ENCODE assay signal across 1 cellular context in the genomic region with DNA sequence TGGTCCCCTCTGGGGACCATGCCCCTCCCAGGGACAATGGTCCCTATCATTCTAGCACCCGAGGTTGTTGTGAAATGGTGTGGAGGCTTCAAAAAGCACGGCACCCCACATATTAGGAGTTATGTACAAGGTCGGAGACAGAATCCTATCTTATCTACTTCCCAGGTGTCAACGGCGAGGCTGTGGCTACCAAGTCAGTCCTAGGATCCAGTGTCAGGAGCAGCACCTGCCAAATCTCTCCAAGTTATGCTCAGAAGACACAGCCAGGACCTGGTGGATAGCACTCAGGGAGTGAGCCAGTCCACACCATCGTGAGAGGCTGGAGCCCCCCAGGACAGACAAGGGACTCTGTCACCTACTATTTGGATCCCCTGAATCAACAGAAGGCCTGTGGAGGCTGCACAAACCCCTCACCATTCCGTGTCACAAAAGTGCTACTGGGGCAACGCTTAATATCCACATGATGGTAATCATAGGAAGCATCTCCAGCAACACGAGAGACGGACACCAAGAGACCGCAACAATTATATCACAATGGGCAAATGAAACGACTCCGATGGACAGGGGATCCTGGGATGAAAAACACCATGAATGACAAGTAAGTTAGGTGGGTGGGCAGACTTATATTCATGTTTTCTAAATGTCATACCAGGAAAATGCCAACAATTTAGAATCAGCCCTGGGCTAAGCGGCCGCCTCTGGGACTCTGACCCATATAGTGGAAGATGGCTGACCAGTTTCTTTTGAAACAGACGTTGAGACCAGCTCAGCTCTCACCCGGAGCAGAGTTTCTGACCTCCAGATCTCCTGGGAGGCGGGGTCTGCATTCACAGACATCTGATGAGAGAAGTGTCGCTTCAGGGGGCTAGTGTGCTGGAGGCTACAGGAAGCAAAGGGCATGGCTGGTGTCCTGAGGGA.
TF ChIP-seq lines count a peak whose summit lies in the region.

No MANE protein-coding gene starts in this region.

TF ChIP-seq in K562, 482 proteins besides CTCF, POLR2A, EP300 and RAD21 (continued from another document and continues in another):
- TF ChIP-seq ZNF707 (CRISPR knock-in tag; conservative IDR thresholded peaks at IDR 0.05) (no peak), YBX1 (IDR thresholded peaks at IDR 0.05) (no peak), PKNOX1 (IDR thresholded peaks at IDR 0.05) (no peak), THAP12 (CRISPR knock-in tag; IDR thresholded peaks at IDR 0.05) (peak; percentile 21; the same call in 1 of the 2 replicates), BACH1 (tag; IDR thresholded peaks at IDR 0.05) (no peak), SAFB2 (IDR thresholded peaks at IDR 0.05; ENCODE audit: borderline replicate concordance, low read depth, low read length, severe bottlenecking) (no peak), CTCFL (IDR thresholded peaks at IDR 0.05; ENCODE audit: borderline replicate concordance, insufficient read depth, low read depth, low read length, poor library complexity, severe bottlenecking) (no peak), TFAP4 (CRISPR knock-in tag; IDR thresholded peaks at IDR 0.05; ENCODE audit: borderline replicate concordance) (no peak), CSDE1 (IDR thresholded peaks at IDR 0.05) (no peak), RNF2 (IDR thresholded peaks at IDR 0.05) (peak; percentile 36; the same call in 1 of the 2 replicates), ZZZ3 (IDR thresholded peaks at IDR 0.05) (no peak), IFI16 (CRISPR knock-in tag; IDR thresholded peaks at IDR 0.05) (no peak), HINFP (tag; conservative IDR thresholded peaks at IDR 0.05; ENCODE audit: low read depth) (no peak), TEAD2 (tag; IDR thresholded peaks at IDR 0.05) (no peak), CBFB (CRISPR knock-in tag; IDR thresholded peaks at IDR 0.05) (peak; percentile 86; the same call in 1 of the 2 replicates), POLR2AphosphoS2 (IDR thresholded peaks at IDR 0.05; ENCODE audit: low read length) (no peak), TCF3 (CRISPR knock-in tag; IDR thresholded peaks at IDR 0.05) (no peak), ZNF217 (CRISPR knock-in tag; IDR thresholded peaks at IDR 0.05) (0 out of 2 replicates have a peak, but pooled peaks have one; percentile 25), ZNF561 (CRISPR knock-in tag; conservative IDR thresholded peaks at IDR 0.05) (no peak; the same call in 1 of the 2 replicates), ESRRA (IDR thresholded peaks at IDR 0.05; ENCODE audit: borderline replicate concordance, low read depth) (no peak), FOSL1 (tag; conservative IDR thresholded peaks at IDR 0.05) (no peak), HDAC3 (IDR thresholded peaks at IDR 0.05; ENCODE audit: borderline replicate concordance, partially characterized antibody) (no peak), HMG20B (CRISPR knock-in tag; IDR thresholded peaks at IDR 0.05) (no peak), TBL1XR1 (IDR thresholded peaks at IDR 0.05; ENCODE audit: low read length in 2 of 2) (no peak), NFATC3 (IDR thresholded peaks at IDR 0.05) (no peak), ZNF668 (CRISPR knock-in tag; IDR thresholded peaks at IDR 0.05) (no peak)
- TF ChIP-seq, protein P1, sequence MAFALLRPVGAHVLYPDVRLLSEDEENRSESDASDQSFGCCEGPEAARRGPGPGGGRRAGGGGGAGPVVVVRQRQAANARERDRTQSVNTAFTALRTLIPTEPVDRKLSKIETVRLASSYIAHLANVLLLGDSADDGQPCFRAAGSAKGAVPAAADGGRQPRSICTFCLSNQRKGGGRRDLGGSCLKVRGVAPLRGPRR (CRISPR knock-in tag; IDR thresholded peaks at IDR 0.05), result 0 out of 2 replicates have a peak, but pooled peaks have one; percentile 22
- TF ChIP-seq, protein P2, sequence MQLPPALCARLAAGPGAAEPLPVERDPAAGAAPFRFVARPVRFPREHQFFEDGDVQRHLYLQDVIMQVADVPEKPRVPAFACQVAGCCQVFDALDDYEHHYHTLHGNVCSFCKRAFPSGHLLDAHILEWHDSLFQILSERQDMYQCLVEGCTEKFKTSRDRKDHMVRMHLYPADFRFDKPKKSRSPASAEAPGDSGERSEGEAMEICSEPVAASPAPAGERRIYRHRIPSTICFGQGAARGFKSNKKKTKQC (CRISPR knock-in tag; IDR thresholded peaks at IDR 0.05), result no peak
- TF ChIP-seq, protein P3, sequence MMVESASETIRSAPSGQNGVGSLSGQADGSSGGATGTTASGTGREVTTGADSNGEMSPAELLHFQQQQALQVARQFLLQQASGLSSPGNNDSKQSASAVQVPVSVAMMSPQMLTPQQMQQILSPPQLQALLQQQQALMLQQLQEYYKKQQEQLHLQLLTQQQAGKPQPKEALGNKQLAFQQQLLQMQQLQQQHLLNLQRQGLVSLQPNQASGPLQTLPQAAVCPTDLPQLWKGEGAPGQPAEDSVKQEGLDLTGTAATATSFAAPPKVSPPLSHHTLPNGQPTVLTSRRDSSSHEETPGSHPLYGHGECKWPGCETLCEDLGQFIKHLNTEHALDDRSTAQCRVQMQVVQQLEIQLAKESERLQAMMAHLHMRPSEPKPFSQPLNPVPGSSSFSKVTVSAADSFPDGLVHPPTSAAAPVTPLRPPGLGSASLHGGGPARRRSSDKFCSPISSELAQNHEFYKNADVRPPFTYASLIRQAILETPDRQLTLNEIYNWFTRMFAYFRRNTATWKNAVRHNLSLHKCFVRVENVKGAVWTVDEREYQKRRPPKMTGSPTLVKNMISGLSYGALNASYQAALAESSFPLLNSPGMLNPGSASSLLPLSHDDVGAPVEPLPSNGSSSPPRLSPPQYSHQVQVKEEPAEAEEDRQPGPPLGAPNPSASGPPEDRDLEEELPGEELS (CRISPR knock-in tag; IDR thresholded peaks at IDR 0.05; ENCODE audit: borderline replicate concordance), result no peak; the same call in 1 of the 2 replicates
- TF ChIP-seq, protein P4, sequence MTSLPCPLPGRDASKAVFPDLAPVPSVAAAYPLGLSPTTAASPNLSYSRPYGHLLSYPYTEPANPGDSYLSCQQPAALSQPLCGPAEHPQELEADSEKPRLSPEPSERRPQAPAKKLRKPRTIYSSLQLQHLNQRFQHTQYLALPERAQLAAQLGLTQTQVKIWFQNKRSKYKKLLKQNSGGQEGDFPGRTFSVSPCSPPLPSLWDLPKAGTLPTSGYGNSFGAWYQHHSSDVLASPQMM (CRISPR knock-in tag; IDR thresholded peaks at IDR 0.05), result no peak
- TF ChIP-seq, protein P5, sequence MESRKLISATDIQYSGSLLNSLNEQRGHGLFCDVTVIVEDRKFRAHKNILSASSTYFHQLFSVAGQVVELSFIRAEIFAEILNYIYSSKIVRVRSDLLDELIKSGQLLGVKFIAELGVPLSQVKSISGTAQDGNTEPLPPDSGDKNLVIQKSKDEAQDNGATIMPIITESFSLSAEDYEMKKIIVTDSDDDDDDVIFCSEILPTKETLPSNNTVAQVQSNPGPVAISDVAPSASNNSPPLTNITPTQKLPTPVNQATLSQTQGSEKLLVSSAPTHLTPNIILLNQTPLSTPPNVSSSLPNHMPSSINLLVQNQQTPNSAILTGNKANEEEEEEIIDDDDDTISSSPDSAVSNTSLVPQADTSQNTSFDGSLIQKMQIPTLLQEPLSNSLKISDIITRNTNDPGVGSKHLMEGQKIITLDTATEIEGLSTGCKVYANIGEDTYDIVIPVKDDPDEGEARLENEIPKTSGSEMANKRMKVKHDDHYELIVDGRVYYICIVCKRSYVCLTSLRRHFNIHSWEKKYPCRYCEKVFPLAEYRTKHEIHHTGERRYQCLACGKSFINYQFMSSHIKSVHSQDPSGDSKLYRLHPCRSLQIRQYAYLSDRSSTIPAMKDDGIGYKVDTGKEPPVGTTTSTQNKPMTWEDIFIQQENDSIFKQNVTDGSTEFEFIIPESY (CRISPR knock-in tag; IDR thresholded peaks at IDR 0.05), result no peak
- TF ChIP-seq, protein P6, sequence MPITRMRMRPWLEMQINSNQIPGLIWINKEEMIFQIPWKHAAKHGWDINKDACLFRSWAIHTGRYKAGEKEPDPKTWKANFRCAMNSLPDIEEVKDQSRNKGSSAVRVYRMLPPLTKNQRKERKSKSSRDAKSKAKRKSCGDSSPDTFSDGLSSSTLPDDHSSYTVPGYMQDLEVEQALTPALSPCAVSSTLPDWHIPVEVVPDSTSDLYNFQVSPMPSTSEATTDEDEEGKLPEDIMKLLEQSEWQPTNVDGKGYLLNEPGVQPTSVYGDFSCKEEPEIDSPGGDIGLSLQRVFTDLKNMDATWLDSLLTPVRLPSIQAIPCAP (CRISPR knock-in tag; IDR thresholded peaks at IDR 0.05; ENCODE audit: borderline replicate concordance), result no peak
- TF ChIP-seq, protein P7, sequence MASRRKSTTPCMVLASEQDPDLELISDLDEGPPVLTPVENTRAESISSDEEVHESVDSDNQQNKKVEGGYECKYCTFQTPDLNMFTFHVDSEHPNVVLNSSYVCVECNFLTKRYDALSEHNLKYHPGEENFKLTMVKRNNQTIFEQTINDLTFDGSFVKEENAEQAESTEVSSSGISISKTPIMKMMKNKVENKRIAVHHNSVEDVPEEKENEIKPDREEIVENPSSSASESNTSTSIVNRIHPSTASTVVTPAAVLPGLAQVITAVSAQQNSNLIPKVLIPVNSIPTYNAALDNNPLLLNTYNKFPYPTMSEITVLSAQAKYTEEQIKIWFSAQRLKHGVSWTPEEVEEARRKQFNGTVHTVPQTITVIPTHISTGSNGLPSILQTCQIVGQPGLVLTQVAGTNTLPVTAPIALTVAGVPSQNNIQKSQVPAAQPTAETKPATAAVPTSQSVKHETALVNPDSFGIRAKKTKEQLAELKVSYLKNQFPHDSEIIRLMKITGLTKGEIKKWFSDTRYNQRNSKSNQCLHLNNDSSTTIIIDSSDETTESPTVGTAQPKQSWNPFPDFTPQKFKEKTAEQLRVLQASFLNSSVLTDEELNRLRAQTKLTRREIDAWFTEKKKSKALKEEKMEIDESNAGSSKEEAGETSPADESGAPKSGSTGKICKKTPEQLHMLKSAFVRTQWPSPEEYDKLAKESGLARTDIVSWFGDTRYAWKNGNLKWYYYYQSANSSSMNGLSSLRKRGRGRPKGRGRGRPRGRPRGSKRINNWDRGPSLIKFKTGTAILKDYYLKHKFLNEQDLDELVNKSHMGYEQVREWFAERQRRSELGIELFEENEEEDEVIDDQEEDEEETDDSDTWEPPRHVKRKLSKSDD (conservative IDR thresholded peaks at IDR 0.05; ENCODE audit: low read length), result no peak; the same call in 1 of the 2 replicates
